ENCODE assay signal across 8 cellular contexts in genomic region chr20:1946762-1947534, GRCh38. TPM values are rescaled to one million over a fixed set of nuclear protein-coding genes. Genes with fewer than 3 reads are reported as not detected.
DNase-seq lines count a peak whose midpoint lies in the region; FAIRE-seq and TF ChIP-seq lines count a peak whose summit lies in the region.

No MANE protein-coding gene starts in this region.

- FAIRE-seq in frontal cortex (lab: Jason Lieb, UNC): no peak

- no peak for TF ChIP-seq CTCF in spleen (IDR thresholded peaks at IDR 0.05 in 8 of 11, conservative IDR thresholded peaks at IDR 0.05 in 3 of 11)

- no peak for TF ChIP-seq POLR2A in spleen (IDR thresholded peaks at IDR 0.05)

- no peaks in the 10 kb centered on the region for H3K36me3 ChIP-seq in spleen

- no peaks in the 10 kb centered on the region for H3K9me3 ChIP-seq in spleen

- no peaks in the 10 kb centered on the region for H3K27me3 ChIP-seq in layer of hippocampus (ENCODE audit: control insufficient read depth, insufficient read depth, low read length)
- peaks cover 0 to 35% (median 4%) of the 10 kb centered on the region in 7 donors for H3K27me3 ChIP-seq in spleen (replicated peaks in 1 of 7)

- peak overlapping the region; percentile 77 for H3K27ac ChIP-seq in cingulate gyrus (ENCODE audit: low read depth, low read length)
- H3K27ac ChIP-seq in layer of hippocampus (ENCODE audit: low read depth, low read length): peak overlapping the region; percentile 67
- peak overlapping the region in 7 of 8 donors; percentile 16 to 92 (median 75) for H3K27ac ChIP-seq in spleen

- H3K4me1 ChIP-seq in spleen: peaks cover 0 to 85% (median 48%) of the 10 kb centered on the region in 6 donors

- WGBS in spleen, 5 donors: 25 to 27% (median 26%) methylated on average over 30 to 39 of the region's 39 CpGs

- H3K4me3 ChIP-seq in spleen: peak overlapping the region in 4 of 8 donors; percentile 3 to 53 (median 12)

- intact Hi-C loops in spleen (cut with DNase I; ENCODE audit: low total_unique reads): no loop called here

- peak; percentile 97 for DNase-seq in MV-4-11 (lab: John Stamatoyannopoulos, UW)
- peak; percentile 84 for DNase-seq in spleen
- DNase-seq in frontal cortex (ENCODE audit: low spot score in 2 of 2): no peak
- no peak for DNase-seq in activated CD4-positive, CD25-positive, alpha-beta regulatory T cell (lab: John Stamatoyannopoulos, UW)
- no peak for DNase-seq in NCI-H1048 (lab: John Stamatoyannopoulos, UW)
- DNase-seq in COR-L47 (lab: John Stamatoyannopoulos, UW): no peak

RNA-seq across cellular contexts. Expression of gene PDYN, which starts 46.9 kb away (rescaled TPM):
- total RNA-seq in spleen (not detected), frontal cortex (16.3 TPM)
- not detected for polyA plus RNA-seq in spleen

RNA-seq across cellular contexts. Expression of gene SIRPA, which starts 51.7 kb away (rescaled TPM):
- total RNA-seq in spleen (100 to 1,000 TPM in 1 of 7 donors, 10 to 100 TPM in 6; 28.9 to 104 (median 48.0) TPM), frontal cortex (6.1 TPM)
- polyA plus RNA-seq in spleen: 10 to 100 TPM in 2 of 3 donors, 1 to 10 TPM in 1; 9.8 to 15.9 (median 10.7) TPM

Comparison
In these comparisons a context has a peak if more than half of its experiments do, and no peak if none do; other contexts are left out.
1. DNase-seq: peak in MV-4-11 (single experiment) and spleen (single experiment); none in frontal cortex (0 of 2), activated CD4-positive, CD25-positive, alpha-beta regulatory T cell (0 of 4), NCI-H1048 (single experiment) and COR-L47 (single experiment).
2. RNA of gene PDYN, which starts 46.9 kb away (total RNA-seq): 16.3 TPM in frontal cortex (single experiment); not detected in spleen; every median in the first group is over 10 times any median in the second.
3. Peak in every context shown above with its lines, with median percentiles within 50 percentile points of each other: H3K27ac ChIP-seq.